ENCODE assay signal across 2 cellular contexts in the genomic region with DNA sequence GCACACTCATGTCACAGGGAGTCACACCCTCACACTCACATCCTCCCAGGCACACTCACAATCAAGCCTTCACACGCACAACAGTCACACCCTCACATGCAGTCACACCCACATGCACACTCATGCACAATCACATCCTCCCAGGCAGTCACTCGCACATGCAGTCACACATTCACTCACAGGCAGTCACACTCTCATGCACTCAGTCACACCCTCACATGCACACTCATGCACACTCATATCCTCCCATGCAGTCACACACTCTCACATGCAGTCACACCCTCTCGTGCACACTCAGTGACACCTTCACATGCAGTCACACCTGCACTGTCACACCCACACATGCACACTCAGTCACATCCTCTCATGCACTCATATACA.
TF ChIP-seq lines count a peak whose summit lies in the region.

No MANE protein-coding gene starts in this region.

TF ChIP-seq in WTC11, 78 proteins besides CTCF, POLR2A, EP300 and RAD21:
- TF ChIP-seq GRHL2 (CRISPR knock-in tag; IDR thresholded peaks at IDR 0.05; ENCODE audit: insufficient replicate concordance, severe bottlenecking) (no peak), ZBTB43 (CRISPR knock-in tag; IDR thresholded peaks at IDR 0.05) (peak; percentile 87; the same call in 1 of the 2 replicates), CREM (CRISPR knock-in tag; IDR thresholded peaks at IDR 0.05) (no peak)

TF ChIP-seq in H1, 55 proteins besides CTCF, POLR2A, EP300 and RAD21:
- TF ChIP-seq E2F6 (IDR thresholded peaks at IDR 0.05) (no peak), CBX5 (IDR thresholded peaks at IDR 0.05; ENCODE audit: low read depth, low read length) (no peak), ATF2 (IDR thresholded peaks at IDR 0.05; ENCODE audit: low read length) (no peak)
